Comparison of ENCODE assay signal across 21 cellular contexts in genomic region chr2:12081481-12082210, GRCh38.
DNase-seq lines count a peak whose midpoint lies in the region; ATAC-seq, FAIRE-seq and TF ChIP-seq lines count a peak whose summit lies in the region.
"Had no signal": no experiment of that assay in that cellular context is flagged by ENCODE, and none has a peak within 500 bp of the region (broad histone marks: within the 10 kb centered on the region; RNA-seq: fewer than 3 reads in every experiment).

No MANE protein-coding gene starts in this region.

- no peaks in the 10 kb centered on the region for H4K20me1 ChIP-seq in GM23338 (replicated peaks; ENCODE audit: insufficient read depth)
- no peaks in the 10 kb centered on the region for H4K20me1 ChIP-seq in HepG2 (ENCODE audit: insufficient read depth, low read length)

- TF ChIP-seq CTCF in GM23338 (conservative IDR thresholded peaks at IDR 0.05; ENCODE audit: low read depth in 2 of 2), result no peak
- no peak for TF ChIP-seq CTCF in brain microvascular endothelial cell (IDR thresholded peaks at IDR 0.05; ENCODE audit: low read depth, low read length, missing control alignments)
- TF ChIP-seq CTCF in HepG2 (CRISPR knock-in tag; IDR thresholded peaks at IDR 0.05), result no peak

- peak overlapping the region; percentile 8; the same call in 1 of the 2 replicates for H3K4me2 ChIP-seq in GM23338
- no peak overlapping the region for H3K4me2 ChIP-seq in HepG2 (ENCODE audit: low read depth, low read length)

- no peak for TF ChIP-seq POLR2A in HepG2 (IDR thresholded peaks at IDR 0.05; ENCODE audit: insufficient read depth in 1 of 2, low read depth in 2 of 2, low read length in 2 of 2)

- no peak for ATAC-seq in GM23338
- peak; percentile 83 to 96 (median 90) for ATAC-seq in T-cell (replicated peaks in 1 of 4)
- peak; percentile 72 to 97 for ATAC-seq in naive thymus-derived CD8-positive, alpha-beta T cell
- ATAC-seq in HepG2, result no peak
- no peak for ATAC-seq in left colon
- ATAC-seq: left cardiac atrium; natural killer cell treated with Interleukin-12 subunit alpha and Interleukin-12 subunit beta and Interleukin-15 and Interleukin-18, amount 100 ng/mL, for 72 hours; upper lobe of right lung had no signal

- no peak overlapping the region for H3K4me3 Mint-ChIP-seq in activated naive CD4-positive, alpha-beta T cell treated with anti-CD3 and anti-CD28 coated beads, Interleukin-2, amount 10 ng/mL, durations not matched to agents 7 days and 5 days
- H3K4me3 Mint-ChIP-seq in GM23338, result no peak overlapping the region
- peak overlapping the region in 1 of 3 donors; percentile 11 for H3K4me3 Mint-ChIP-seq in T-cell
- peak overlapping the region in 7 of 10 donors; percentile 5 to 52 (median 22) for H3K4me3 Mint-ChIP-seq in naive thymus-derived CD8-positive, alpha-beta T cell
- H3K4me3 Mint-ChIP-seq: H9; natural killer cell treated with Interleukin-12 subunit alpha and Interleukin-12 subunit beta and Interleukin-15 and Interleukin-18, amount 100 ng/mL, for 72 hours had no signal

- H3F3A ChIP-seq in GM23338 (replicated peaks; ENCODE audit: low read depth), result peaks cover 13% of the 10 kb centered on the region

- peaks cover 2% of the 10 kb centered on the region for H3K9me3 Mint-ChIP-seq in activated naive CD4-positive, alpha-beta T cell treated with anti-CD3 and anti-CD28 coated beads, Interleukin-2, amount 10 ng/mL, durations not matched to agents 7 days and 5 days
- H3K9me3 Mint-ChIP-seq in GM23338 (peaks cover 2% of the 10 kb centered on the region; the same call in 1 of the 3 replicates), T-cell (no peaks in the 10 kb centered on the region)
- H3K9me3 Mint-ChIP-seq in naive thymus-derived CD8-positive, alpha-beta T cell, result no peaks in the 10 kb centered on the region
- H3K9me3 Mint-ChIP-seq: H9; natural killer cell treated with Interleukin-12 subunit alpha and Interleukin-12 subunit beta and Interleukin-15 and Interleukin-18, amount 100 ng/mL, for 72 hours had no signal

- no peaks in the 10 kb centered on the region for H3K36me3 Mint-ChIP-seq in activated naive CD4-positive, alpha-beta T cell treated with anti-CD3 and anti-CD28 coated beads, Interleukin-2, amount 10 ng/mL, durations not matched to agents 7 days and 5 days
- H3K36me3 Mint-ChIP-seq in GM23338 (ENCODE audit: low read depth) (peaks cover 6% of the 10 kb centered on the region; the same call in 2 of the 3 replicates), T-cell (no peaks in the 10 kb centered on the region)
- H3K36me3 Mint-ChIP-seq in naive thymus-derived CD8-positive, alpha-beta T cell, result no peaks in the 10 kb centered on the region
- H3K36me3 Mint-ChIP-seq: natural killer cell treated with Interleukin-12 subunit alpha and Interleukin-12 subunit beta and Interleukin-15 and Interleukin-18, amount 100 ng/mL, for 72 hours had no signal

- no peaks in the 10 kb centered on the region for H3K9me3 ChIP-seq in HepG2 (ENCODE audit: low read length)
- H3K9me3 ChIP-seq: upper lobe of right lung had no signal

- no peak overlapping the region for H3K9ac ChIP-seq in HepG2 (ENCODE audit: insufficient read depth, low read depth, low read length)

- no peak for TF ChIP-seq RAD21 in HepG2 (CRISPR knock-in tag; IDR thresholded peaks at IDR 0.05)

- no peak for FAIRE-seq in HepG2 (lab: Jason Lieb, UNC)
- FAIRE-seq: G401.6 had no signal

- peaks cover 7% of the 10 kb centered on the region for H3K27me3 Mint-ChIP-seq in activated naive CD4-positive, alpha-beta T cell treated with anti-CD3 and anti-CD28 coated beads, Interleukin-2, amount 10 ng/mL, durations not matched to agents 7 days and 5 days
- H3K27me3 Mint-ChIP-seq in GM23338 (ENCODE audit: insufficient read depth, low read depth, poor library complexity) (peaks cover 1% of the 10 kb centered on the region), T-cell (no peaks in the 10 kb centered on the region)
- H3K27me3 Mint-ChIP-seq in naive thymus-derived CD8-positive, alpha-beta T cell, result no peaks in the 10 kb centered on the region

- 19% methylated on average over 12 of the region's 12 CpGs for WGBS in HepG2 (ENCODE audit: low lambda C conversion rate)

- peak overlapping the region; percentile 84; the same call in 1 of the 2 replicates for H3K27ac ChIP-seq in GM23338 (ENCODE audit: low read depth)
- no peak overlapping the region for H3K27ac ChIP-seq in brain microvascular endothelial cell
- no peak overlapping the region for H3K27ac ChIP-seq in HepG2 (ENCODE audit: extremely low read length, insufficient read depth, low read length)
- H3K27ac ChIP-seq: skin epidermis, upper lobe of right lung had no signal

- in situ Hi-C loops in brain microvascular endothelial cell (cut with HindIII; ENCODE audit: low pct_ligation_motif_present, low sequenced_read_pairs), result no loop called here
- in situ Hi-C loops in HepG2 (cut with HindIII; ENCODE audit: extremely low pct_ligation_motif_present, low pct_unique_long_range_greater_than_20kb), result no loop called here

- H3K79me2 ChIP-seq in GM23338 (replicated peaks; ENCODE audit: insufficient read depth) (no peaks in the 10 kb centered on the region), HepG2 (ENCODE audit: insufficient read depth, low read length) (no peaks in the 10 kb centered on the region)

- TF ChIP-seq EP300 in HepG2 (IDR thresholded peaks at IDR 0.05; ENCODE audit: low read depth in 2 of 2, low read length in 2 of 2) (no peak), HepG2 (CRISPR knock-in tag; IDR thresholded peaks at IDR 0.05; ENCODE audit: borderline replicate concordance) (no peak)

- peaks cover 11% of the 10 kb centered on the region; the same call in 1 of the 2 replicates for H3K9me2 ChIP-seq in GM23338 (ENCODE audit: insufficient read depth)

- no peak overlapping the region for H2AFZ ChIP-seq in GM23338
- H2AFZ ChIP-seq in HepG2 (ENCODE audit: low read length), result no peak overlapping the region

- CTCF ChIA-PET in activated naive CD4-positive, alpha-beta T cell treated with anti-CD3 and anti-CD28 coated beads, Interleukin-2, amount 10 ng/mL, durations not matched to agents 7 days and 5 days (lab: Charles Lee), result no interaction called here
- CTCF ChIA-PET in T-cell (lab: Charles Lee) (no interaction called here), HepG2 (lab: Yijun Ruan, JAX; ENCODE audit: low intra/inter-chr PET ratio, low total read pairs) (no interaction called here)

- intact Hi-C loops in HepG2 (cut with micrococcal nuclease; ENCODE audit: unreplicated experiment), result no loop called here
- intact Hi-C loops in left colon (cut with DNase I, micrococcal nuclease), result no loop called here

- H3K27ac Mint-ChIP-seq in activated naive CD4-positive, alpha-beta T cell treated with anti-CD3 and anti-CD28 coated beads, Interleukin-2, amount 10 ng/mL, durations not matched to agents 7 days and 5 days, result no peak overlapping the region
- H3K27ac Mint-ChIP-seq in GM23338, result peak overlapping the region; percentile 90
- peak overlapping the region; percentile 32 to 64 for H3K27ac Mint-ChIP-seq in T-cell
- peak overlapping the region; percentile 13 to 92 (median 62) for H3K27ac Mint-ChIP-seq in naive thymus-derived CD8-positive, alpha-beta T cell

- H3K27me3 ChIP-seq in GM23338 (ENCODE audit: insufficient read depth), result no peaks in the 10 kb centered on the region
- no peaks in the 10 kb centered on the region for H3K27me3 ChIP-seq in brain microvascular endothelial cell (replicated peaks)
- H3K27me3 ChIP-seq in HepG2 (ENCODE audit: control insufficient read depth in 1 of 2, insufficient read depth in 2 of 2, low read length in 2 of 2), result peaks cover 0 to 16% of the 10 kb centered on the region in 2 experiments; a peak in 2 of 5 replicates
- H3K27me3 ChIP-seq: upper lobe of right lung had no signal

- BruUV-seq in HepG2 (replicated peaks; lab: Mats Ljungman, UMichigan), result no TSS peak

- no peak overlapping the region for H3K4me3 ChIP-seq in GM23338
- H3K4me3 ChIP-seq in brain microvascular endothelial cell (ENCODE audit: low read depth, low read length), result no peak overlapping the region
- no peak overlapping the region for H3K4me3 ChIP-seq in HepG2 (replicated peaks in 1 of 3; ENCODE audit: insufficient read depth in 1 of 3, low read depth in 2 of 3, low read length in 3 of 3)
- H3K4me3 ChIP-seq: skin epidermis, upper lobe of right lung had no signal

- H3K4me1 Mint-ChIP-seq in activated naive CD4-positive, alpha-beta T cell treated with anti-CD3 and anti-CD28 coated beads, Interleukin-2, amount 10 ng/mL, durations not matched to agents 7 days and 5 days, result peaks cover 29% of the 10 kb centered on the region
- H3K4me1 Mint-ChIP-seq in GM23338 (peaks cover 48% of the 10 kb centered on the region), T-cell (peaks cover 22 to 36% (median 25%) of the 10 kb centered on the region in 3 donors)
- peaks cover 2 to 34% (median 25%) of the 10 kb centered on the region in 4 donors for H3K4me1 Mint-ChIP-seq in naive thymus-derived CD8-positive, alpha-beta T cell

- POLR2A ChIA-PET in T-cell (lab: Charles Lee), result interaction anchor here (0.6 to 1.0 kb wide), 2 partner anchors 9 to 52 kb away, joined by 3 to 5 read pairs; no protein-coding TSS in a partner anchor
- POLR2A ChIA-PET in naive thymus-derived CD8-positive, alpha-beta T cell (lab: Charles Lee), result interaction anchor here (1.0 kb wide), 1 partner anchor 34 kb away, joined by 3 read pairs; no protein-coding TSS in a partner anchor
- POLR2A ChIA-PET in HepG2 (lab: Yijun Ruan, JAX), result no interaction called here

- H3K36me3 ChIP-seq in GM23338 (ENCODE audit: insufficient read depth) (no peaks in the 10 kb centered on the region), brain microvascular endothelial cell (replicated peaks) (no peaks in the 10 kb centered on the region), HepG2 (replicated peaks in 1 of 2; ENCODE audit: control insufficient read depth in 1 of 2, insufficient read depth in 2 of 2, low read length in 2 of 2) (no peaks in the 10 kb centered on the region)
- H3K36me3 ChIP-seq: upper lobe of right lung had no signal

- peak; percentile 47 for DNase-seq in activated naive CD4-positive, alpha-beta T cell treated with anti-CD3 and anti-CD28 coated beads, Interleukin-2, amount 10 ng/mL, durations not matched to agents 7 days and 5 days
- DNase-seq in activated naive CD4-positive, alpha-beta T cell treated with Interleukin-2 at 50 U/mL for 16 hours, result no peak
- no peak for DNase-seq in GM23338 (ENCODE audit: low spot score)
- peak in 32 of 34 experiments; percentile 12 to 67 (median 38) for DNase-seq in T-cell
- DNase-seq in naive thymus-derived CD8-positive, alpha-beta T cell, result peak in 7 of 10 donors; percentile 28 to 73 (median 36)
- DNase-seq in brain microvascular endothelial cell, result no peak
- DNase-seq in HepG2 (ENCODE audit: low spot score), result no peak
- no peak for DNase-seq in left colon
- DNase-seq: activated gamma-delta T cell; AML-193; anterior cingulate cortex; Calu3; H9; left cardiac atrium; NCI-H1694 treated with DMSO at 0.1 percent for 48 hours; NCI-H82; stimulated activated CD4-positive, alpha-beta T cell treated with anti-CD3 and anti-CD28 coated beads, Interleukin-4, amount 100 ng/mL, for 1 hour; upper lobe of right lung had no signal

- H3K4me1 ChIP-seq in GM23338 (ENCODE audit: insufficient read depth) (peaks cover 46% of the 10 kb centered on the region), HepG2 (ENCODE audit: insufficient read depth, low read length) (no peaks in the 10 kb centered on the region)
- H3K4me1 ChIP-seq: upper lobe of right lung had no signal

TF ChIP-seq in GM23338, 12 proteins besides CTCF, POLR2A, EP300 and RAD21 (continues in another document):
- no peak for TF ChIP-seq ZNF114 (CRISPR knock-in tag; IDR thresholded peaks at IDR 0.05)

TF ChIP-seq in HepG2, 621 proteins besides CTCF, POLR2A, EP300 and RAD21 (continues in another document):
- no peak for TF ChIP-seq SIN3A (IDR thresholded peaks at IDR 0.05; ENCODE audit: borderline replicate concordance, low read depth, low read length)

Comparison
In these comparisons a context has a peak if more than half of its experiments do, and no peak if none do; other contexts are left out.
1. DNase-seq: peak in activated naive CD4-positive, alpha-beta T cell treated with anti-CD3 and anti-CD28 coated beads, Interleukin-2, amount 10 ng/mL, durations not matched to agents 7 days and 5 days (single experiment), T-cell (32 of 34) and naive thymus-derived CD8-positive, alpha-beta T cell (7 of 10); none in activated naive CD4-positive, alpha-beta T cell treated with Interleukin-2 at 50 U/mL for 16 hours (single experiment), GM23338 (single experiment), brain microvascular endothelial cell (single experiment), HepG2 (single experiment) and left colon (0 of 2).
2. H3K4me3 Mint-ChIP-seq: peak in naive thymus-derived CD8-positive, alpha-beta T cell (7 of 10); none in activated naive CD4-positive, alpha-beta T cell treated with anti-CD3 and anti-CD28 coated beads, Interleukin-2, amount 10 ng/mL, durations not matched to agents 7 days and 5 days (single experiment) and GM23338 (single experiment).
3. ATAC-seq: peak in T-cell (4 of 4) and naive thymus-derived CD8-positive, alpha-beta T cell (2 of 2); none in GM23338 (single experiment), HepG2 (single experiment) and left colon (single experiment).